ENCODE assay signal across 1 cellular context in the genomic region with DNA sequence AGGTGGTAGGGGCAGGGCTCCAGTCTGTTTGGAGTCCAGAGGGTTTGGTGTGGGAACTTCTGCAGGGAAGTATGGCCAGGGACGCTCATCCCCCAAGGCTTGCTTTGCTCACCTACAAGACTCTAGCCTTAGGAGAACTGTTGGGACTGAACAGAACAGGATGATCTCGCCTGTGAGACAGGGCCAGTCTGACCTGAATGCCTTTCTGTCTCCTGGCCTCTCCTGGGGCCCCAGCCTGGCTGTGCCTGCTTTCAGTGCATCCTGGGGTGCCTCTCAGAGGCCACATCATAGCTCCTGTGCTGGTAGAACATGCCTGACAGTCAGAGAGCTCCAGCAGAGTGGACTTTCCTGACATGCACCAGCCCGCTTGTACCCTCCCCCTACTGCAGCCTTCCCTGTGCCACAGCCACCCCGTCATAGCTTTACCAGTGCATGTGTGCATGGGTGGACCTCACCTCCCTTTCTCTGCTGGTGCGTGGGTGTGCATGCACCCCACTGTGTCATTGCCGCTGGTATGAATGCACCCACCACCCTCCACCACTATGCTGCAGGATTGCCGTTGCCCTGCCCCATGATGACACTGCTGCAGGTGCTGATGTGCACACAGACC.
TF ChIP-seq lines count a peak whose summit lies in the region.

No MANE protein-coding gene starts in this region.

TF ChIP-seq in IMR-90, 13 proteins besides CTCF, POLR2A, EP300 and RAD21 (continued from another document):
- TF ChIP-seq USF2 (IDR thresholded peaks at IDR 0.05; ENCODE audit: low read depth, low read length) (no peak), BHLHE40 (IDR thresholded peaks at IDR 0.05; ENCODE audit: low read depth, low read length) (no peak), RFX5 (IDR thresholded peaks at IDR 0.05; ENCODE audit: low read depth, low read length) (no peak), FOS (IDR thresholded peaks at IDR 0.05; ENCODE audit: low read depth, low read length) (no peak), MAFK (IDR thresholded peaks at IDR 0.05; ENCODE audit: low read depth, low read length) (no peak), NFE2L2 (IDR thresholded peaks at IDR 0.05; ENCODE audit: low read depth, low read length) (no peak)
